In the genomic region with DNA sequence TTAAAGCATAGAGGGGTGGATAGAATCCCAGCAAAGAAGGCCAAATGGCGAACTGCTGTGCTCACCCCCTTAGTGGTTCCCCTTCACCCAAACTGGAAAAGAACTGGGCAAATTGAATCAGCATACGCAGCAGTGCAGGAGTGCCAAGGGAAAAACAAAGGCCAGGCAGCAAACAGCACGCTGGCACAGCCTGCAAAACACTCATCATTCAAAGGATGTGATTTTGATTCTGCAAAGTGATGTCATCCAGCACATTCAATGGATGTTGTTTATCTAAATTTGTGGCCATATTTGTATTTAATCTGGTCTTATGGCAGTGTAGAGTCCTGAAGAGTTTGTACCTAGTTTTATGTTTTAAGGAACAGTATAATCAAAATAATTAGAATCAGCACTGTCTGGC, we compare ENCODE assay signal across 1 cellular context.
TF ChIP-seq lines count a peak whose summit lies in the region.

No MANE protein-coding gene starts in this region.

TF ChIP-seq in IMR-90, 13 proteins besides CTCF, POLR2A, EP300 and RAD21 (continued from another document):
- TF ChIP-seq, protein P1, sequence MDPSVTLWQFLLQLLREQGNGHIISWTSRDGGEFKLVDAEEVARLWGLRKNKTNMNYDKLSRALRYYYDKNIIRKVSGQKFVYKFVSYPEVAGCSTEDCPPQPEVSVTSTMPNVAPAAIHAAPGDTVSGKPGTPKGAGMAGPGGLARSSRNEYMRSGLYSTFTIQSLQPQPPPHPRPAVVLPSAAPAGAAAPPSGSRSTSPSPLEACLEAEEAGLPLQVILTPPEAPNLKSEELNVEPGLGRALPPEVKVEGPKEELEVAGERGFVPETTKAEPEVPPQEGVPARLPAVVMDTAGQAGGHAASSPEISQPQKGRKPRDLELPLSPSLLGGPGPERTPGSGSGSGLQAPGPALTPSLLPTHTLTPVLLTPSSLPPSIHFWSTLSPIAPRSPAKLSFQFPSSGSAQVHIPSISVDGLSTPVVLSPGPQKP (IDR thresholded peaks at IDR 0.05; ENCODE audit: borderline replicate concordance, low read depth, low read length): no peak
- no peak for TF ChIP-seq FOS (IDR thresholded peaks at IDR 0.05; ENCODE audit: low read depth, low read length)
- no peak for TF ChIP-seq BHLHE40 (IDR thresholded peaks at IDR 0.05; ENCODE audit: low read depth, low read length)
- TF ChIP-seq CEBPB (IDR thresholded peaks at IDR 0.05; ENCODE audit: low read depth, low read length): no peak
- TF ChIP-seq MAZ (IDR thresholded peaks at IDR 0.05; ENCODE audit: borderline replicate concordance, low read depth, low read length): no peak
- TF ChIP-seq MAFK (IDR thresholded peaks at IDR 0.05; ENCODE audit: low read depth, low read length): no peak
- TF ChIP-seq RCOR1 (IDR thresholded peaks at IDR 0.05; ENCODE audit: insufficient replicate concordance, low read length): no peak
- TF ChIP-seq, protein P2, sequence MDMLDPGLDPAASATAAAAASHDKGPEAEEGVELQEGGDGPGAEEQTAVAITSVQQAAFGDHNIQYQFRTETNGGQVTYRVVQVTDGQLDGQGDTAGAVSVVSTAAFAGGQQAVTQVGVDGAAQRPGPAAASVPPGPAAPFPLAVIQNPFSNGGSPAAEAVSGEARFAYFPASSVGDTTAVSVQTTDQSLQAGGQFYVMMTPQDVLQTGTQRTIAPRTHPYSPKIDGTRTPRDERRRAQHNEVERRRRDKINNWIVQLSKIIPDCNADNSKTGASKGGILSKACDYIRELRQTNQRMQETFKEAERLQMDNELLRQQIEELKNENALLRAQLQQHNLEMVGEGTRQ (IDR thresholded peaks at IDR 0.05; ENCODE audit: low read depth, low read length): no peak
- TF ChIP-seq MXI1 (IDR thresholded peaks at IDR 0.05; ENCODE audit: borderline replicate concordance, low read depth, low read length): no peak
- TF ChIP-seq NFE2L2 (IDR thresholded peaks at IDR 0.05; ENCODE audit: low read depth, low read length): no peak
- no peak for TF ChIP-seq CHD1 (IDR thresholded peaks at IDR 0.05; ENCODE audit: low read depth, low read length)
